ENCODE assay signal across 1 cellular context in the genomic region with DNA sequence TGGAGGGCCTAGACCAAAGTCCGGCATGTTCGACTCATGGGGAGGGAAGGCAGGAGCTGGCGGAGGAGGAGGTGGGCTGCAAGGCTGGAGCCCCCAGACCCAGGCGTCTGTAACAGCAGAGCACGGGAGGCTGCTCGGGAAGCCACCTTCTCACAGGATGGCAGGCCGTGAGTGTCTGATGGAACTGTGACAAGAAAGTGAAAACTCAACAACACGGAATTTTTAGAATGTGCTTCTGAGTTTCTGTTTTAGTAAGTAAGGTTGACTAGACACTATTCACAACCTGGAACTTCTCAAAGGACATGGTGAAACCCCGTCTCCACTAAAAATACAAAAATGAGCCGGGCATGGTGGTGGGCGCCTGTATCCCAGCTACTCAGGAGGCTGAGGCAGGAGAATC.
TF ChIP-seq lines count a peak whose summit lies in the region.

No MANE protein-coding gene starts in this region.

TF ChIP-seq in GM12878, 131 proteins besides CTCF, POLR2A, EP300 and RAD21:
- TF ChIP-seq EED (IDR thresholded peaks at IDR 0.05; ENCODE audit: low read depth) (peak; percentile 46; the same call in 1 of the 2 replicates), JUNB (IDR thresholded peaks at IDR 0.05) (peak; percentile 73), CBX5 (IDR thresholded peaks at IDR 0.05; ENCODE audit: low read depth) (0 out of 2 replicates have a peak, but pooled peaks have one; percentile 18), FOXM1 (IDR thresholded peaks at IDR 0.05; ENCODE audit: low read depth, low read length) (0 out of 2 replicates have a peak, but pooled peaks have one; percentile 25), SKIL (IDR thresholded peaks at IDR 0.05; ENCODE audit: low read depth, poor library complexity, severe bottlenecking) (peak; percentile 42), TAF1 (IDR thresholded peaks at IDR 0.05; ENCODE audit: borderline replicate concordance, low read depth, low read length) (peak; percentile 67; the same call in 1 of the 2 replicates)
